In the genomic region with DNA sequence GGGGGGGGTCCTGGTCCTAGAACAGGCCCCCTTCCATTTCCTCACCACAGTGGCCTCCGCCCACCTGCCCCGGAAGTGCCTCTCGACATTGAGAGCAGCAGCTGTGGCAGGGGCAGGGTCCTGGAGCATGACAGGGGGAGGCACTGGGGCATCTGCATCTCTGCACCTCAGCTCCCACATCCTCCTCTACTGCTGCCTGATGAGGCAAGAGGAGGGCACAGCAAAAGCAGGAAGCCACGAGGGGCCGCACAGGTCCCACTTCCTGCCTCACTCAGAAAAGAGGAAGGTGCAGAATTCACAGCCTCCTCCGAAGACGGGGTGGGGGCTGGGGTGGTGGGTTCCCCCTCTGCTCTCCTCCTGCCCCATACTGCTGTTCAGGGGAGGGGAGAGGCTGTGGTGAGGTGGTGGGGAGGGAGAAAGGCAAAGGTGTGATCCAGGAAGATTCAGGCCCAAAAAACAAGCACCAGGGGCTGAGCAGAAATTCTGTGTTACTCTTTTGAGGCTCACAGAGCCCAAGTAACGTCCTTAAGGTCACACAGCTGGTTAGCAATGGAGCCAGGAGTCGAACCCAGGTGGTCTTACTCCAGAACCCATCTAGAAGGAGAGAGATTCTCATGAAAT, we compare ENCODE assay signal across 8 cellular contexts.
DNase-seq lines count a peak whose midpoint lies in the region; ATAC-seq and TF ChIP-seq lines count a peak whose summit lies in the region.

No MANE protein-coding gene starts in this region.

- TF ChIP-seq CTCF in RWPE2 (IDR thresholded peaks at IDR 0.05; ENCODE audit: poor library complexity, severe bottlenecking): no peak

- DNase-seq in RWPE2 (ENCODE audit: low spot score): no peak
- peak; percentile 69 for DNase-seq in activated gamma-delta T cell (lab: John Stamatoyannopoulos, UW)
- peak; percentile 82 for DNase-seq in medulla oblongata (ENCODE audit: extremely low spot score)
- DNase-seq in stimulated activated naive CD8-positive, alpha-beta T cell treated with anti-CD3 and anti-CD28 coated beads, Interleukin-15, Interleukin-2, amounts not matched to agents 100 U/mL and 50 U/mL, for 24 hours: peak; percentile 86
- DNase-seq in NCI-H2029 (lab: John Stamatoyannopoulos, UW): no peak
- DNase-seq in DMS153 treated with DMSO at 0.1 percent for 48 hours (lab: John Stamatoyannopoulos, UW; ENCODE audit: unreplicated experiment): no peak

- H3K27me3 ChIP-seq in RWPE2 (ENCODE audit: insufficient read depth, poor library complexity, severe bottlenecking): no peaks in the 10 kb centered on the region

- H3K27ac ChIP-seq in RWPE2 (ENCODE audit: poor library complexity, severe bottlenecking): peak overlapping the region; percentile 81

- H3K4me3 ChIP-seq in RWPE2 (ENCODE audit: severe bottlenecking): no peak overlapping the region

- no peaks in the 10 kb centered on the region for H3K9me3 ChIP-seq in RWPE2 (ENCODE audit: severe bottlenecking)

- ATAC-seq in GM18858 (IDR thresholded peaks at IDR 0.05; ENCODE audit: unreplicated experiment) (peak; percentile 90), HG02981 (IDR thresholded peaks at IDR 0.05; ENCODE audit: unreplicated experiment) (peak; percentile 96), RWPE2 (ENCODE audit: low read depth) (no peak)
- peak; percentile 91 for ATAC-seq in stimulated activated naive CD8-positive, alpha-beta T cell treated with anti-CD3 and anti-CD28 coated beads, Interleukin-15, Interleukin-2, amounts not matched to agents 100 U/mL and 50 U/mL, for 24 hours

- H3K4me1 ChIP-seq in RWPE2 (ENCODE audit: insufficient read depth, poor library complexity, severe bottlenecking): peaks cover 17% of the 10 kb centered on the region

- H3K36me3 ChIP-seq in RWPE2 (ENCODE audit: low read depth): no peaks in the 10 kb centered on the region

Comparison
In these comparisons a context has a peak if more than half of its experiments do, and no peak if none do; other contexts are left out.
1. DNase-seq: peak in activated gamma-delta T cell (single experiment), medulla oblongata (single experiment) and stimulated activated naive CD8-positive, alpha-beta T cell treated with anti-CD3 and anti-CD28 coated beads, Interleukin-15, Interleukin-2, amounts not matched to agents 100 U/mL and 50 U/mL, for 24 hours (single experiment); none in RWPE2 (single experiment), NCI-H2029 (single experiment) and DMS153 treated with DMSO at 0.1 percent for 48 hours (single experiment).